Comparison of ENCODE assay signal across 8 cellular contexts in genomic region chr9:126860757-126861466, GRCh38. TPM values are rescaled to one million over a fixed set of nuclear protein-coding genes. Genes with fewer than 3 reads are reported as not detected.
A peak's percentile ranks its signal among the peaks of the same experiment; 100 is the strongest.
DNase-seq lines count a peak whose midpoint lies in the region; ATAC-seq and TF ChIP-seq lines count a peak whose summit lies in the region.

No MANE protein-coding gene starts in this region.

- H3K4me3 Mint-ChIP-seq in CD14-positive monocyte (peak overlapping the region; percentile 89 to 99), nephron (peak overlapping the region; percentile 90 to 94 (median 93))
- peak overlapping the region; percentile 82 for H3K4me3 Mint-ChIP-seq in activated CD4-positive, alpha-beta T cell treated with anti-CD3 and anti-CD28 coated beads, Interleukin-2, amount 10 ng/mL, durations not matched to agents 7 days and 5 days

- POLR2A ChIA-PET in activated CD4-positive, alpha-beta T cell treated with anti-CD3 and anti-CD28 coated beads, Interleukin-2, amount 10 ng/mL, durations not matched to agents 7 days and 5 days (lab: Charles Lee): no interaction called here

- peak; percentile 32 for ATAC-seq in GM19463 (IDR thresholded peaks at IDR 0.05; ENCODE audit: unreplicated experiment)
- peak; percentile 17 for ATAC-seq in HG03520 (IDR thresholded peaks at IDR 0.05; ENCODE audit: unreplicated experiment)
- no peak for ATAC-seq in GM18870 (IDR thresholded peaks at IDR 0.05; ENCODE audit: unreplicated experiment)

- H3K27ac Mint-ChIP-seq in CD14-positive monocyte: peak overlapping the region; percentile 88 to 97 (median 92)
- H3K27ac Mint-ChIP-seq in activated CD4-positive, alpha-beta T cell treated with anti-CD3 and anti-CD28 coated beads, Interleukin-2, amount 10 ng/mL, durations not matched to agents 7 days and 5 days: peak overlapping the region; percentile 84
- peak overlapping the region; percentile 87 to 96 (median 94) for H3K27ac Mint-ChIP-seq in nephron

- H3K27me3 Mint-ChIP-seq in CD14-positive monocyte (ENCODE audit: low read depth in 3 of 3): peaks cover 0 to 1% (median 0%) of the 10 kb centered on the region in 3 donors
- H3K27me3 Mint-ChIP-seq in activated CD4-positive, alpha-beta T cell treated with anti-CD3 and anti-CD28 coated beads, Interleukin-2, amount 10 ng/mL, durations not matched to agents 7 days and 5 days: peaks cover 19% of the 10 kb centered on the region
- peaks cover 11% of the 10 kb centered on the region for H3K27me3 Mint-ChIP-seq in nephron (ENCODE audit: low read depth)

- no peak for DNase-seq in CD14-positive monocyte (ENCODE audit: low spot score)
- peak; percentile 20 for DNase-seq in activated CD4-positive, alpha-beta T cell treated with anti-CD3 and anti-CD28 coated beads, Interleukin-2, amount 10 ng/mL, durations not matched to agents 7 days and 5 days
- peak; percentile 47 to 67 for DNase-seq in erythroblast (lab: John Stamatoyannopoulos, UW)
- DNase-seq in cortex of kidney (lab: John Stamatoyannopoulos, UW): no peak

- peaks cover 20 to 23% of the 10 kb centered on the region in 2 donors for H3K36me3 Mint-ChIP-seq in CD14-positive monocyte
- H3K36me3 Mint-ChIP-seq in activated CD4-positive, alpha-beta T cell treated with anti-CD3 and anti-CD28 coated beads, Interleukin-2, amount 10 ng/mL, durations not matched to agents 7 days and 5 days (ENCODE audit: low read depth): peaks cover 19% of the 10 kb centered on the region
- peaks cover 10% of the 10 kb centered on the region for H3K36me3 Mint-ChIP-seq in nephron (ENCODE audit: low read depth)

- intact Hi-C loops in CD14-positive monocyte (cut with micrococcal nuclease): loop anchor here in 1 of 2 donors (5.0 kb wide), 2 partner anchors 54 to 56 kb away; partner anchors contain the start of gene ZBTB43

- CTCF ChIA-PET in activated CD4-positive, alpha-beta T cell treated with anti-CD3 and anti-CD28 coated beads, Interleukin-2, amount 10 ng/mL, durations not matched to agents 7 days and 5 days (lab: Charles Lee): interaction anchor here (1.3 kb wide), 1 partner anchor 14 kb away, joined by 3 read pairs; no protein-coding TSS in a partner anchor

- no peak for TF ChIP-seq CTCF in CD14-positive monocyte (IDR thresholded peaks at IDR 0.05)
- no peak for TF ChIP-seq CTCF in nephron (IDR thresholded peaks at IDR 0.05; ENCODE audit: unreplicated experiment in 3 of 3)

- no peak for TF ChIP-seq POLR2A in erythroblast (IDR thresholded peaks at IDR 0.05; ENCODE audit: low read length)

- H3K4me1 Mint-ChIP-seq in CD14-positive monocyte (peaks cover 41% of the 10 kb centered on the region), nephron (peaks cover 43% of the 10 kb centered on the region)
- peaks cover 28% of the 10 kb centered on the region for H3K4me1 Mint-ChIP-seq in activated CD4-positive, alpha-beta T cell treated with anti-CD3 and anti-CD28 coated beads, Interleukin-2, amount 10 ng/mL, durations not matched to agents 7 days and 5 days

- H3K9me3 Mint-ChIP-seq in CD14-positive monocyte (peaks cover 0 to 2% (median 0%) of the 10 kb centered on the region in 7 donors), nephron (no peaks in the 10 kb centered on the region)
- H3K9me3 Mint-ChIP-seq in activated CD4-positive, alpha-beta T cell treated with anti-CD3 and anti-CD28 coated beads, Interleukin-2, amount 10 ng/mL, durations not matched to agents 7 days and 5 days: no peaks in the 10 kb centered on the region

RNA-seq across cellular contexts. Expression of gene ZBTB34, which starts 0.5 kb away (rescaled TPM):
- polyA plus RNA-seq in CD14-positive monocyte: 1 to 10 TPM; 3.2 to 3.6 TPM
- 1 to 10 TPM; 8.3 to 8.7 TPM for total RNA-seq in activated CD4-positive, alpha-beta T cell treated with anti-CD3 and anti-CD28 coated beads, Interleukin-2, amount 10 ng/mL, durations not matched to agents 7 days and 5 days

RNA-seq across cellular contexts. Expression of gene RALGPS1, which starts 53.7 kb away (rescaled TPM):
- 1 to 10 TPM in 1 of 2 donors, under 1 TPM in 1; 0.60 to 1.3 TPM for polyA plus RNA-seq in CD14-positive monocyte
- total RNA-seq in activated CD4-positive, alpha-beta T cell treated with anti-CD3 and anti-CD28 coated beads, Interleukin-2, amount 10 ng/mL, durations not matched to agents 7 days and 5 days: 1 to 10 TPM; 1.9 to 2.2 TPM

RNA-seq across cellular contexts. Expression of gene ZBTB43, which starts 56.1 kb away (rescaled TPM):
- 1 to 10 TPM; 6.1 to 6.8 TPM for polyA plus RNA-seq in CD14-positive monocyte
- 10 to 100 TPM; 17.0 to 21.0 TPM for total RNA-seq in activated CD4-positive, alpha-beta T cell treated with anti-CD3 and anti-CD28 coated beads, Interleukin-2, amount 10 ng/mL, durations not matched to agents 7 days and 5 days

Comparison
In these comparisons a context has a peak if more than half of its experiments do, and no peak if none do; other contexts are left out.
1. DNase-seq: peak in activated CD4-positive, alpha-beta T cell treated with anti-CD3 and anti-CD28 coated beads, Interleukin-2, amount 10 ng/mL, durations not matched to agents 7 days and 5 days (single experiment) and erythroblast (2 of 2); none in CD14-positive monocyte (single experiment) and cortex of kidney (single experiment).
2. Peak in every context shown above with its lines, with median percentiles within 50 percentile points of each other: H3K27ac Mint-ChIP-seq and H3K4me3 Mint-ChIP-seq.